23 cellular contexts compared by ENCODE assay signal in genomic region chr13:25335856-25336255, GRCh38. TPM values are rescaled to one million over a fixed set of nuclear protein-coding genes. Genes with fewer than 3 reads are reported as not detected.
DNase-seq lines count a peak whose midpoint lies in the region; ATAC-seq, FAIRE-seq and TF ChIP-seq lines count a peak whose summit lies in the region.
"Had no signal": no experiment of that assay in that cellular context is flagged by ENCODE, and none has a peak within 500 bp of the region (broad histone marks: within the 10 kb centered on the region; RNA-seq: fewer than 3 reads in every experiment).

No MANE protein-coding gene starts in this region.

- no peak overlapping the region for H2AFZ ChIP-seq in GM23248
- no peak overlapping the region for H2AFZ ChIP-seq in astrocyte (ENCODE audit: low read depth, low read length)
- H2AFZ ChIP-seq: GM23338 had no signal

- 35 to 37% methylated on average over 3 of the region's 3 CpGs for WGBS in GM23248 (ENCODE audit: low coverage in 1 of 2, low lambda C conversion rate in 2 of 2, missing lambda C conversion rate in 2 of 2), 2 experiments

- H3K79me2 ChIP-seq in GM23248 (ENCODE audit: insufficient read depth): peaks cover 51% of the 10 kb centered on the region
- H3K79me2 ChIP-seq in astrocyte (ENCODE audit: insufficient read depth, low read length): peaks cover 31% of the 10 kb centered on the region

- no peaks in the 10 kb centered on the region for H3K27me3 Mint-ChIP-seq in astrocyte (ENCODE audit: low read depth, unreplicated experiment)
- H3K27me3 Mint-ChIP-seq: CD8-positive, alpha-beta memory T cell had no signal

- H3K27me3 ChIP-seq in GM23248 (replicated peaks; ENCODE audit: insufficient read depth) (no peaks in the 10 kb centered on the region), astrocyte (ENCODE audit: insufficient read depth, low read length) (no peaks in the 10 kb centered on the region)
- H3K27me3 ChIP-seq: BLaER1 treated with 17β-estradiol and CSF1 and Interleukin-3, amounts not matched to agents 10 nM and 100 nM had no signal

- no peak for ATAC-seq in HG03571 (IDR thresholded peaks at IDR 0.05; ENCODE audit: unreplicated experiment)
- no peak for ATAC-seq in GM18907 (IDR thresholded peaks at IDR 0.05; ENCODE audit: unreplicated experiment)
- ATAC-seq: GM23338, Panc1 had no signal

- in situ Hi-C loops in GM23248 (cut with MboI): no loop called here

- 0 out of 2 replicates have a peak, but pooled peaks cover 14% of the 10 kb centered on the region for H3F3A ChIP-seq in GM23248 (ENCODE audit: insufficient read depth)

- no peak overlapping the region for H3K27ac Mint-ChIP-seq in astrocyte (ENCODE audit: unreplicated experiment)
- H3K27ac Mint-ChIP-seq: CD8-positive, alpha-beta memory T cell; GM23338 had no signal

- peak; percentile 50 for DNase-seq in GM23248
- peak; percentile 4 for DNase-seq in astrocyte (ENCODE audit: low read depth)
- DNase-seq in fibroblast of peridontal ligament (ENCODE audit: extremely low read depth): peak; percentile 66
- DNase-seq in stromal cell of bone marrow (ENCODE audit: low read depth): peak; percentile 26
- DNase-seq in cerebellar cortex (ENCODE audit: low spot score): no peak
- DNase-seq: ACHN; CD8-positive, alpha-beta memory T cell; EL; KG1; NCI-H1092 treated with DMSO at 0.1 percent for 48 hours; NCI-H1436 treated with DMSO at 0.1 percent for 48 hours; NCI-H2029 treated with DMSO at 0.1 percent for 48 hours; NCI-H226; NCI-H510A treated with DMSO at 0.1 percent for 48 hours; NCI-H748 treated with DMSO at 0.1 percent for 48 hours; NK-92 treated with Interleukin-12 subunit alpha and Interleukin-12 subunit beta, amount 100 ng/mL, for 24 hours had no signal

- H3K9ac ChIP-seq in GM23248: no peak overlapping the region
- no peak overlapping the region for H3K9ac ChIP-seq in astrocyte (ENCODE audit: low read length)
- H3K9ac ChIP-seq: BLaER1 treated with 17β-estradiol and CSF1 and Interleukin-3, amounts not matched to agents 10 nM and 100 nM had no signal

- FAIRE-seq in astrocyte (lab: Jason Lieb, UNC): peak; percentile 32
- FAIRE-seq: D721Med had no signal

- H3K4me2 ChIP-seq in GM23248 (ENCODE audit: unreplicated experiment): no peak overlapping the region
- no peak overlapping the region for H3K4me2 ChIP-seq in astrocyte (ENCODE audit: low read length)
- H3K4me2 ChIP-seq: BLaER1 treated with 17β-estradiol and CSF1 and Interleukin-3, amounts not matched to agents 10 nM and 100 nM; GM23338 had no signal

- TF ChIP-seq CTCF in astrocyte (IDR thresholded peaks at IDR 0.05; ENCODE audit: insufficient read depth, low read depth, low read length): no peak

- H3K4me3 ChIP-seq in GM23248: no peak overlapping the region
- H3K4me3 ChIP-seq in astrocyte (ENCODE audit: insufficient read depth, low read depth, low read length): no peak overlapping the region
- H3K4me3 ChIP-seq: BLaER1 treated with 17β-estradiol and CSF1 and Interleukin-3, amounts not matched to agents 10 nM and 100 nM; GM23338; HAP-1 had no signal

- no peaks in the 10 kb centered on the region for H3K4me1 Mint-ChIP-seq in astrocyte (ENCODE audit: low read depth, unreplicated experiment)
- H3K4me1 Mint-ChIP-seq: GM23338 had no signal

- peaks cover 74% of the 10 kb centered on the region for H3K36me3 ChIP-seq in GM23248 (ENCODE audit: low read depth)
- peaks cover 42% of the 10 kb centered on the region for H3K36me3 ChIP-seq in astrocyte (ENCODE audit: insufficient read depth, low read length)

- H4K20me1 ChIP-seq in GM23248 (ENCODE audit: insufficient read depth): no peaks in the 10 kb centered on the region
- peaks cover 13% of the 10 kb centered on the region for H4K20me1 ChIP-seq in astrocyte (ENCODE audit: insufficient read depth, low read length)

- H3K27ac ChIP-seq in GM23248: no peak overlapping the region
- H3K27ac ChIP-seq in astrocyte (ENCODE audit: low read depth, low read length): no peak overlapping the region
- H3K27ac ChIP-seq: BLaER1 treated with 17β-estradiol and CSF1 and Interleukin-3, amounts not matched to agents 10 nM and 100 nM had no signal

- H3K9me2 ChIP-seq in GM23248 (ENCODE audit: insufficient read depth): no peaks in the 10 kb centered on the region

- H3K36me3 Mint-ChIP-seq in astrocyte (ENCODE audit: low read depth, unreplicated experiment): peaks cover 2% of the 10 kb centered on the region

- H3K4me1 ChIP-seq in GM23248 (ENCODE audit: insufficient read depth) (no peaks in the 10 kb centered on the region), astrocyte (ENCODE audit: insufficient read depth, low read length) (no peaks in the 10 kb centered on the region)
- H3K4me1 ChIP-seq: BLaER1 treated with 17β-estradiol and CSF1 and Interleukin-3, amounts not matched to agents 10 nM and 100 nM; HAP-1 had no signal

- H3K9me3 ChIP-seq in GM23248 (ENCODE audit: low read depth) (no peaks in the 10 kb centered on the region), astrocyte (ENCODE audit: insufficient read depth, low read depth, low read length) (no peaks in the 10 kb centered on the region)
- H3K9me3 ChIP-seq: BLaER1 treated with 17β-estradiol and CSF1 and Interleukin-3, amounts not matched to agents 10 nM and 100 nM; HAP-1 had no signal

- no peak overlapping the region for H3K4me3 Mint-ChIP-seq in astrocyte (ENCODE audit: unreplicated experiment)
- H3K4me3 Mint-ChIP-seq: CD8-positive, alpha-beta memory T cell; GM23338 had no signal

- no peaks in the 10 kb centered on the region for H3K9me3 Mint-ChIP-seq in astrocyte (ENCODE audit: unreplicated experiment)
- H3K9me3 Mint-ChIP-seq: CD8-positive, alpha-beta memory T cell; GM23338 had no signal

RNA-seq across cellular contexts. Expression of gene NUP58, which starts 34.4 kb away (rescaled TPM):
- 54.8 and 62.9 TPM in 2 replicates for total RNA-seq in GM23248 (2014; rRNA removed; shearing (Covaris generic))
- polyA plus RNA-seq in GM23248 (2016; fragmentation: Nextera tagmentation; extraction: Ambion mirVana): 22.5 and 22.6 TPM in 2 replicates
- total RNA-seq in astrocyte: 50.2 and 53.2 TPM in 2 replicates

RNA-seq across cellular contexts. Expression of gene ATP8A2, which starts 35.9 kb away (rescaled TPM):
- total RNA-seq in GM23248 (2014; rRNA removed; shearing (Covaris generic)): under 0.01 TPM in 1 of 2 replicates, not detected in the other
- polyA plus RNA-seq in GM23248 (2016; fragmentation: Nextera tagmentation; extraction: Ambion mirVana): 0.05 TPM in 2 replicates
- total RNA-seq in astrocyte: 1.2 and 1.3 TPM in 2 replicates

RNA-seq across cellular contexts. Expression of gene MTMR6, which starts 48.6 kb away (rescaled TPM):
- 37.2 and 40.8 TPM in 2 replicates for total RNA-seq in GM23248 (2014; rRNA removed; shearing (Covaris generic))
- 25.5 and 26.1 TPM in 2 replicates for polyA plus RNA-seq in GM23248 (2016; fragmentation: Nextera tagmentation; extraction: Ambion mirVana)
- total RNA-seq in astrocyte: 18.5 and 19.3 TPM in 2 replicates
